ENCODE assay signal across 24 cellular contexts in genomic region chr7:6646380-6646950, GRCh38.
"Had no signal": no experiment of that assay in that cellular context is flagged by ENCODE, and none has a peak within 500 bp of the region (broad histone marks: within the 10 kb centered on the region; RNA-seq: fewer than 3 reads in every experiment).

No MANE protein-coding gene starts in this region.

- H3K4me3 Mint-ChIP-seq: activated B cell treated with CpG ODN at 0.5 μM for 24 hours; activated naive CD4-positive, alpha-beta T cell treated with anti-CD3 and anti-CD28 coated beads for 36 hours; activated naive CD8-positive, alpha-beta T cell treated with anti-CD3 and anti-CD28 coated beads, Interleukin-2, amount 50 U/mL, for 24 hours; activated T-cell treated with anti-CD3 and anti-CD28 coated beads, Interleukin-2, amount 50 U/mL, for 72 hours; naive thymus-derived CD4-positive, alpha-beta T cell had no signal

- H3K27me3 ChIP-seq: gastroesophageal sphincter, left lung, neutrophil, ovary, right atrium auricular region had no signal

- H3K36me3 ChIP-seq: ovary had no signal

- H3K27ac ChIP-seq: epithelial cell of prostate, gastroesophageal sphincter, left lung, neutrophil, ovary, psoas muscle, right atrium auricular region had no signal

- H3K27ac Mint-ChIP-seq: activated B cell treated with CpG ODN at 0.5 μM for 24 hours; activated naive CD4-positive, alpha-beta T cell treated with anti-CD3 and anti-CD28 coated beads for 36 hours; activated naive CD8-positive, alpha-beta T cell treated with anti-CD3 and anti-CD28 coated beads, Interleukin-2, amount 50 U/mL, for 24 hours; activated T-cell treated with anti-CD3 and anti-CD28 coated beads, Interleukin-2, amount 50 U/mL, for 72 hours had no signal

- H3K4me3 ChIP-seq: gastroesophageal sphincter, left lung, lung, ovary, psoas muscle, right atrium auricular region had no signal

- ATAC-seq: activated naive CD8-positive, alpha-beta T cell treated with anti-CD3 and anti-CD28 coated beads, Interleukin-2, amount 50 U/mL, for 24 hours; left lung; naive thymus-derived CD4-positive, alpha-beta T cell; stimulated activated naive CD8-positive, alpha-beta T cell treated with anti-CD3 and anti-CD28 coated beads, Interleukin-15, Interleukin-2, amounts not matched to agents 100 U/mL and 50 U/mL, for 24 hours had no signal

- H3K9me3 Mint-ChIP-seq: activated B cell treated with CpG ODN at 0.5 μM for 24 hours had no signal

- H3K9me3 ChIP-seq: gastroesophageal sphincter, neutrophil, ovary, psoas muscle, right atrium auricular region had no signal

- H3K4me1 Mint-ChIP-seq: activated B cell treated with CpG ODN at 0.5 μM for 24 hours; activated naive CD8-positive, alpha-beta T cell treated with anti-CD3 and anti-CD28 coated beads, Interleukin-2, amount 50 U/mL, for 24 hours had no signal

- H3K4me1 ChIP-seq: gastroesophageal sphincter, left lung, psoas muscle, right atrium auricular region had no signal

- DNase-seq: activated B cell treated with CpG ODN at 0.5 μM for 24 hours; activated CD4-positive, alpha-beta T cell treated with anti-CD3 and anti-CD28 coated beads for 4 hours; activated CD4-positive, alpha-beta T cell treated with anti-CD3 and anti-CD28 coated beads, Interleukin-2, amount 50 U/mL, for 48 hours; activated CD8-positive, alpha-beta memory T cell treated with anti-CD3 and anti-CD28 coated beads, Interleukin-2, amount 50 U/mL, for 48 hours; activated effector memory CD4-positive, alpha-beta T cell treated with Interleukin-2 at 50 U/mL for 16 hours; activated naive CD4-positive, alpha-beta T cell treated with anti-CD3 and anti-CD28 coated beads for 36 hours; activated naive CD8-positive, alpha-beta T cell treated with anti-CD3 and anti-CD28 coated beads, Interleukin-2, amount 50 U/mL, for 24 hours; activated T-cell treated with anti-CD3 and anti-CD28 coated beads, Interleukin-2, amount 50 U/mL, for 72 hours; cortex of kidney; head of caudate nucleus; islet precursor cell; naive thymus-derived CD4-positive, alpha-beta T cell; ovary; psoas muscle; stimulated activated CD4-positive, alpha-beta T cell treated with anti-CD3 and anti-CD28 coated beads, Interleukin-4, amount 100 ng/mL, for 24 hours; stimulated activated naive CD8-positive, alpha-beta T cell treated with anti-CD3 and anti-CD28 coated beads, Interleukin-15, Interleukin-2, amounts not matched to agents 100 U/mL and 50 U/mL, for 24 hours; T-helper 1 cell; T1000 had no signal
